ENCODE assay signal across 8 cellular contexts in the genomic region with DNA sequence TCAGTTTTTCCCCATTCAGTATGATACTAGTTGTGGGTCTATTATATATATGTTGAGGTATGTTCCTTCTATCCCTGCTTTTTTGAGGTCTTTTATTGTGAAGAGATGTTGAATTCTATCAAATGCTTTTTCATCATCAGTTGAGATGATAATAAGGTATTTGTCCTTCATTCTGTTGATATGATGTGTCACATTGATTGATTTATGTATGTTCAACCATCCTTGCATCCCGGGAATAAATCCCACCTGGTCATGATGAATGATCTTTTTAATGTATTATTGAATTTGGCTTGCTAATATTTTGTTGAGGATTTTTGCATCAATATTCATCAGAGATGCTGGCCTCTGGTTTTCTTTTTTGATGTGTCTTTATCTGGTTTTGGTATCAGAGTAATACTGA.
"Had no signal": no experiment of that assay in that cellular context is flagged by ENCODE, and none has a peak within 500 bp of the region (broad histone marks: within the 10 kb centered on the region; RNA-seq: fewer than 3 reads in every experiment).

No MANE protein-coding gene starts in this region.

- ATAC-seq: HepG2 had no signal

- FAIRE-seq: HepG2, HTR-8/SVneo had no signal

- H3K27me3 Mint-ChIP-seq: IgD-negative memory B cell had no signal

- H3K9ac ChIP-seq: KMS-11 had no signal

- H3K4me3 Mint-ChIP-seq: IgD-negative memory B cell had no signal

- H3K4me2 ChIP-seq: KMS-11 had no signal

- DNase-seq: IMR-90, KBM-7, KG1 had no signal

- H3K27ac ChIP-seq: HL-60, KMS-11 had no signal

- H3K27ac Mint-ChIP-seq: IgD-negative memory B cell had no signal
